ENCODE assay signal across 27 cellular contexts in the genomic region with DNA sequence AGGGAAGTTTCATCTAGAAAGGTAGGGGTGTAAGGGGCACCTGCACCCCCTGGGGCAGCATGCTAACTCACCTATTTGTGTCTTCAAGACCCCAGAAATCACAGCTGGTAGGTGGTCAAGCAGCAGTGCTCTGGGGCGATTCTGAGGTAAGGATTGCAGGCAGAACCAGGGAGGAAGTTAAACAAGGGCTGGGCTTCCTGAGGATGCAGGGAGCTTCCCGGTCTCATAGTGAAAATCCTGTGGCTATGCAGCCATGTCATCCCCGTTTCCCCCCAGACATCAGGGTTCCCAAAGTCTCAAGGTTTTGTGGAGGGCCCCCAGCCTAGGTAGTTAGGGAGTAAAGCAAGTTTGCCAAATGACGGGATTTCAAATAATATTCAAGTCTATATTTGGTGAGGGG.
DNase-seq lines count a peak whose midpoint lies in the region; TF ChIP-seq lines count a peak whose summit lies in the region.
"Had no signal": no experiment of that assay in that cellular context is flagged by ENCODE, and none has a peak within 500 bp of the region (broad histone marks: within the 10 kb centered on the region; RNA-seq: fewer than 3 reads in every experiment).

No MANE protein-coding gene starts in this region.

- TF ChIP-seq CTCF in MM.1S (IDR thresholded peaks at IDR 0.05; ENCODE audit: low read length) = no peak
- TF ChIP-seq CTCF in hepatocyte (IDR thresholded peaks at IDR 0.05; ENCODE audit: poor library complexity) = no peak
- TF ChIP-seq CTCF in parathyroid adenoma (IDR thresholded peaks at IDR 0.05) = no peak

- H3K27ac ChIP-seq in MM.1S (ENCODE audit: low read length) (no peak overlapping the region), hepatocyte (no peak overlapping the region), parathyroid adenoma (peak overlapping the region; percentile 2)
- H3K27ac ChIP-seq: ascending aorta, GM23248, WERI-Rb-1 had no signal

- no peaks in the 10 kb centered on the region for H4K20me1 ChIP-seq in MM.1S (ENCODE audit: insufficient read depth, low read length)
- no peaks in the 10 kb centered on the region for H4K20me1 ChIP-seq in hepatocyte (ENCODE audit: insufficient read depth, poor library complexity, severe bottlenecking)

- 68% methylated on average over 4 of the region's 4 CpGs for WGBS in hepatocyte (ENCODE audit: low lambda C conversion rate, missing lambda C conversion rate)

- H3K4me3 Mint-ChIP-seq in activated naive CD4-positive, alpha-beta T cell treated with anti-CD3 and anti-CD28 coated beads, Interleukin-2, amount 10 ng/mL, durations not matched to agents 7 days and 5 days = no peak overlapping the region
- H3K4me3 Mint-ChIP-seq: activated T-cell treated with anti-CD3 and anti-CD28 coated beads, Interleukin-2, amount 50 U/mL, for 4 hours; CD4-positive, alpha-beta memory T cell; dendritic cell treated with granulocyte-macrophage colony-stimulating factor and Interleukin-4, amounts not matched to agents 40 ng/mL and 50 ng/mL, for 4 days; stimulated activated naive CD8-positive, alpha-beta T cell treated with anti-CD3 and anti-CD28 coated beads, Interleukin-15, Interleukin-2, amounts not matched to agents 100 ng/mL and 50 ng/mL, for 24 hours had no signal

- H3K79me2 ChIP-seq in MM.1S (ENCODE audit: low read length) (no peaks in the 10 kb centered on the region), hepatocyte (no peaks in the 10 kb centered on the region), parathyroid adenoma (no peaks in the 10 kb centered on the region)

- H3K4me1 Mint-ChIP-seq in activated naive CD4-positive, alpha-beta T cell treated with anti-CD3 and anti-CD28 coated beads, Interleukin-2, amount 10 ng/mL, durations not matched to agents 7 days and 5 days = no peaks in the 10 kb centered on the region
- H3K4me1 Mint-ChIP-seq: CD4-positive, alpha-beta memory T cell had no signal

- DNase-seq in activated naive CD4-positive, alpha-beta T cell treated with anti-CD3 and anti-CD28 coated beads, Interleukin-2, amount 10 ng/mL, durations not matched to agents 7 days and 5 days = peak; percentile 8
- DNase-seq in activated naive CD4-positive, alpha-beta T cell (lab: John Stamatoyannopoulos, UW) = no peak
- DNase-seq in MM.1S = no peak
- no peak for DNase-seq in hepatocyte (ENCODE audit: low spot score)
- DNase-seq in HuH-7 (ENCODE audit: low spot score) = no peak
- DNase-seq in activated gamma-delta T cell (lab: John Stamatoyannopoulos, UW) = no peak
- DNase-seq in stimulated activated CD4-positive, alpha-beta T cell treated with anti-CD3 and anti-CD28 coated beads, Interleukin-12 subunit alpha, Interleukin-12 subunit beta, amount 100 ng/mL, for 4 hours = no peak
- DNase-seq: activated CD4-positive, alpha-beta T cell treated with anti-CD3 and anti-CD28 coated beads, Interleukin-2, amount 50 U/mL, for 1 hour; activated T-cell treated with anti-CD3 and anti-CD28 coated beads, Interleukin-2, amount 50 U/mL, for 4 hours; CD4-positive, alpha-beta memory T cell; central memory CD4-positive, alpha-beta T cell; EL; GM23248; IMR-90; mesenchymal stem cell; NCI-H1048; NCI-H187 treated with DMSO at 0.1 percent for 48 hours; NCI-H526; SIG-M5; SW 1271; T1000; WERI-Rb-1 had no signal

- H3K4me1 ChIP-seq in MM.1S (ENCODE audit: low read length) (no peaks in the 10 kb centered on the region), hepatocyte (ENCODE audit: insufficient read depth) (no peaks in the 10 kb centered on the region), parathyroid adenoma (no peaks in the 10 kb centered on the region)
- H3K4me1 ChIP-seq: ascending aorta had no signal

- no peaks in the 10 kb centered on the region for H3K27me3 ChIP-seq in MM.1S (replicated peaks; ENCODE audit: insufficient read depth, low read length)
- H3K27me3 ChIP-seq in hepatocyte = no peaks in the 10 kb centered on the region
- H3K27me3 ChIP-seq in parathyroid adenoma (ENCODE audit: control insufficient read depth, insufficient read depth, low read length) = no peaks in the 10 kb centered on the region
- H3K27me3 ChIP-seq: ascending aorta had no signal

- H3K4me2 ChIP-seq in MM.1S (ENCODE audit: low read depth, low read length) (peak overlapping the region; percentile 16; the same call in 1 of the 2 replicates), hepatocyte (peak overlapping the region; percentile 31), parathyroid adenoma (ENCODE audit: low read length) (no peak overlapping the region)

- H3K27me3 Mint-ChIP-seq in activated naive CD4-positive, alpha-beta T cell treated with anti-CD3 and anti-CD28 coated beads, Interleukin-2, amount 10 ng/mL, durations not matched to agents 7 days and 5 days = peaks cover 25% of the 10 kb centered on the region
- H3K27me3 Mint-ChIP-seq: stimulated activated naive CD8-positive, alpha-beta T cell treated with anti-CD3 and anti-CD28 coated beads, Interleukin-15, Interleukin-2, amounts not matched to agents 100 ng/mL and 50 ng/mL, for 24 hours had no signal

- H3K4me3 ChIP-seq in MM.1S (ENCODE audit: low read length) = no peak overlapping the region
- H3K4me3 ChIP-seq in hepatocyte = no peak overlapping the region
- H3K4me3 ChIP-seq in parathyroid adenoma (ENCODE audit: low read depth, low read length) = no peak overlapping the region
- H3K4me3 ChIP-seq: ascending aorta, GM23248 had no signal

- no peak overlapping the region for H3K27ac Mint-ChIP-seq in activated naive CD4-positive, alpha-beta T cell treated with anti-CD3 and anti-CD28 coated beads, Interleukin-2, amount 10 ng/mL, durations not matched to agents 7 days and 5 days
- H3K27ac Mint-ChIP-seq: dendritic cell treated with granulocyte-macrophage colony-stimulating factor and Interleukin-4, amounts not matched to agents 40 ng/mL and 50 ng/mL, for 4 days; stimulated activated naive CD8-positive, alpha-beta T cell treated with anti-CD3 and anti-CD28 coated beads, Interleukin-15, Interleukin-2, amounts not matched to agents 100 ng/mL and 50 ng/mL, for 24 hours had no signal

- H3F3A ChIP-seq in MM.1S (ENCODE audit: insufficient read depth, low read length) = no peaks in the 10 kb centered on the region

- H3K9me3 Mint-ChIP-seq in activated naive CD4-positive, alpha-beta T cell treated with anti-CD3 and anti-CD28 coated beads, Interleukin-2, amount 10 ng/mL, durations not matched to agents 7 days and 5 days = no peaks in the 10 kb centered on the region
- H3K9me3 Mint-ChIP-seq: activated naive CD4-positive, alpha-beta T cell treated with anti-CD3 and anti-CD28 coated beads, Interleukin-2, amount 50 U/mL, for 72 hours; activated T-cell treated with anti-CD3 and anti-CD28 coated beads, Interleukin-2, amount 50 U/mL, for 4 hours; CD4-positive, alpha-beta memory T cell; dendritic cell treated with granulocyte-macrophage colony-stimulating factor and Interleukin-4, amounts not matched to agents 40 ng/mL and 50 ng/mL, for 4 days; stimulated activated naive CD8-positive, alpha-beta T cell treated with anti-CD3 and anti-CD28 coated beads, Interleukin-15, Interleukin-2, amounts not matched to agents 100 ng/mL and 50 ng/mL, for 24 hours had no signal

- 0 out of 2 replicates have a peak overlapping the region, but pooled peaks have one; percentile 6 for H2AFZ ChIP-seq in MM.1S (ENCODE audit: low read length)
- H2AFZ ChIP-seq in hepatocyte = no peak overlapping the region
- H2AFZ ChIP-seq in parathyroid adenoma = peak overlapping the region; percentile 48
- H2AFZ ChIP-seq: GM23248 had no signal

- CTCF ChIA-PET in activated naive CD4-positive, alpha-beta T cell treated with anti-CD3 and anti-CD28 coated beads, Interleukin-2, amount 10 ng/mL, durations not matched to agents 7 days and 5 days (lab: Charles Lee) = no interaction called here

- H3K36me3 ChIP-seq in MM.1S (replicated peaks; ENCODE audit: insufficient read depth, low read length) = no peaks in the 10 kb centered on the region
- no peaks in the 10 kb centered on the region for H3K36me3 ChIP-seq in hepatocyte (replicated peaks; ENCODE audit: insufficient read depth, low read depth)
- no peaks in the 10 kb centered on the region for H3K36me3 ChIP-seq in parathyroid adenoma (ENCODE audit: control insufficient read depth, insufficient read depth, low read length)
- H3K36me3 ChIP-seq: ascending aorta, WERI-Rb-1 had no signal

- no peak overlapping the region for H3K9ac ChIP-seq in MM.1S (ENCODE audit: low read length)
- no peak overlapping the region for H3K9ac ChIP-seq in parathyroid adenoma
- H3K9ac ChIP-seq: GM23248 had no signal

- H3K9me2 ChIP-seq in MM.1S (replicated peaks; ENCODE audit: insufficient read depth, low read length) (no peaks in the 10 kb centered on the region), hepatocyte (replicated peaks; ENCODE audit: insufficient read depth) (no peaks in the 10 kb centered on the region)

- H3K9me3 ChIP-seq in MM.1S (replicated peaks; ENCODE audit: insufficient read depth, low read length) = no peaks in the 10 kb centered on the region
- no peaks in the 10 kb centered on the region for H3K9me3 ChIP-seq in hepatocyte (ENCODE audit: low read depth)
- H3K9me3 ChIP-seq in parathyroid adenoma (ENCODE audit: control insufficient read depth, low read length) = no peaks in the 10 kb centered on the region
- H3K9me3 ChIP-seq: ascending aorta had no signal

- no peaks in the 10 kb centered on the region for H3K36me3 Mint-ChIP-seq in activated naive CD4-positive, alpha-beta T cell treated with anti-CD3 and anti-CD28 coated beads, Interleukin-2, amount 10 ng/mL, durations not matched to agents 7 days and 5 days
- H3K36me3 Mint-ChIP-seq: activated naive CD4-positive, alpha-beta T cell treated with anti-CD3 and anti-CD28 coated beads, Interleukin-2, amount 50 U/mL, for 72 hours; CD4-positive, alpha-beta memory T cell had no signal
